30 cellular contexts compared by ENCODE assay signal in the genomic region with DNA sequence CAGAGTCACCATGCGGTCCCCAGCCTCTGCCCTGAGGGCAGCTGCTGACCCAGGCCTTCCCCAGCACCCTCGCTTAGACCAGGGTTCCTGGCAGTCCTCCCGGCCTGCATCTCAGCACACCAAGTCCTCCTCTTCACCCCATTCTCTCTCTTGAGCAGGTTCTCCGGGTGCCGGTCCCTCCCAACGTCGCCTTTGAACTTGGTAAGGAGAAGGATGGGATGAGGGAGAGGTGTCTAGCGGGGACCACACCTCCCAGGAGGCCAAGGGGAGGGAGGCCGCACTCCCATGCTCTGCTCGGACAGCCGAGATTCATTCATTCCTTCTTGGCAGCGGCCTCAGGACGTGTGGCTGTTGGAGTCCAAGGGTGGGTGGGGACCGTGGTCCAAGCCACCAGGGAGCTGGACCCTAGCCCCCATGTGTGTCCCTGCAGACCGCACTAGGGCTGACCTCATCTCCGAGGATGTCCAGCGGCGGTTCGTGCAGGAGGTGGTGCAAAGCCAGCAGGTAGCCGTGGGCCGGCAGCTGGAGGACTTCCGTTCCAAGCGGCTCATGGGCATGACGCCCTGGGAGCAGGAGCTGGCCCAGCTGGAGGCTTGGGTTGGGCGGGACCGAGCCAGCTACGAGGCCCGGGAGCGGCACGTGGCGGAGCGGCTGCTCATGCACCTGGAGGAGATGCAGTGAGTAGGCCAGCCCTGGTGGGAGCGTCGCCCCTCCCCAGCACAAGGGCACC. TPM values are rescaled to one million over a fixed set of nuclear protein-coding genes. Genes with fewer than 3 reads are reported as not detected.
DNase-seq lines count a peak whose midpoint lies in the region; ATAC-seq and TF ChIP-seq lines count a peak whose summit lies in the region.
"Had no signal": no experiment of that assay in that cellular context is flagged by ENCODE, and none has a peak within 500 bp of the region (broad histone marks: within the 10 kb centered on the region; RNA-seq: fewer than 3 reads in every experiment).

No MANE protein-coding gene starts in this region.

- H3K27ac Mint-ChIP-seq in WTC11 (no peak overlapping the region), endodermal cell (no peak overlapping the region)
- H3K27ac Mint-ChIP-seq: nephron progenitor cell had no signal

- peaks cover 64 to 85% (median 74%) of the 10 kb centered on the region in 11 experiments for H3K36me3 ChIP-seq in BLaER1 treated with 17β-estradiol and CSF1 and Interleukin-3, amounts not matched to agents 10 nM and 100 nM
- peaks cover 33% of the 10 kb centered on the region for H3K36me3 ChIP-seq in endodermal cell (ENCODE audit: control insufficient read depth, insufficient read depth, low read length)
- no peaks in the 10 kb centered on the region for H3K36me3 ChIP-seq in hepatocyte (replicated peaks; ENCODE audit: insufficient read depth, low read depth)

- H3K9me3 ChIP-seq in BLaER1 treated with 17β-estradiol and CSF1 and Interleukin-3, amounts not matched to agents 10 nM and 100 nM (replicated peaks in 1 of 11), result no peaks in the 10 kb centered on the region
- H3K9me3 ChIP-seq in endodermal cell (ENCODE audit: control insufficient read depth, low read length) (no peaks in the 10 kb centered on the region), hepatocyte (ENCODE audit: low read depth) (no peaks in the 10 kb centered on the region)
- H3K9me3 ChIP-seq: pancreas, tibial nerve had no signal

- no peak overlapping the region for H2AFZ ChIP-seq in hepatocyte
- H2AFZ ChIP-seq: PC-9 had no signal

- WGBS in endodermal cell (ENCODE audit: insufficient coverage in 1 of 2, insufficient read length in 1 of 2), 2 experiments, result 95 to 96% methylated on average over 16 to 34 of the region's 34 CpGs
- WGBS in hepatocyte (ENCODE audit: low lambda C conversion rate, missing lambda C conversion rate), result 94% methylated on average over 30 of the region's 34 CpGs

- H3K27me3 Mint-ChIP-seq in WTC11 (ENCODE audit: low read depth) (no peaks in the 10 kb centered on the region), endodermal cell (ENCODE audit: insufficient read depth) (no peaks in the 10 kb centered on the region)

- H3K4me3 ChIP-seq in BLaER1 treated with 17β-estradiol and CSF1 and Interleukin-3, amounts not matched to agents 10 nM and 100 nM, result no peak overlapping the region
- H3K4me3 ChIP-seq in endodermal cell (ENCODE audit: low read length) (no peak overlapping the region), hepatocyte (no peak overlapping the region)
- H3K4me3 ChIP-seq: pancreas, PC-9, tibial nerve had no signal

- H3K36me3 Mint-ChIP-seq in WTC11, result peaks cover 9% of the 10 kb centered on the region
- H3K36me3 Mint-ChIP-seq in endodermal cell (ENCODE audit: low read depth), result peaks cover 32% of the 10 kb centered on the region

- DNase-seq in DMS 273 (lab: John Stamatoyannopoulos, UW; ENCODE audit: unreplicated experiment), result peak; percentile 39
- no peak for DNase-seq in DMS 273 treated with DMSO at 0.1 percent for 48 hours (lab: John Stamatoyannopoulos, UW)
- no peak for DNase-seq in WTC11 (ENCODE audit: low spot score)
- DNase-seq in endodermal cell, result no peak
- DNase-seq in MV-4-11 (lab: John Stamatoyannopoulos, UW), result no peak
- no peak for DNase-seq in hepatocyte (ENCODE audit: low spot score)
- no peak for DNase-seq in NCI-H510A (lab: John Stamatoyannopoulos, UW)
- DNase-seq: activated CD4-positive, alpha-beta T cell treated with anti-CD3 and anti-CD28 coated beads, Interleukin-2, amount 50 U/mL, for 4 hours; activated CD8-positive, alpha-beta memory T cell treated with anti-CD3 and anti-CD28 coated beads, Interleukin-2, amount 50 U/mL, for 48 hours; amniotic stem cell; GDM1; head of caudate nucleus; midbrain; NCI-H1694 treated with DMSO at 0.1 percent for 48 hours; NCI-H524 treated with DMSO at 0.1 percent for 48 hours; nephron progenitor cell; NK-92 treated with Interleukin-12 subunit alpha and Interleukin-12 subunit beta, amount 100 ng/mL, for 24 hours; pancreas; PC-9; retina; Right ventricle myocardium superior; small intestine had no signal

- H3K4me1 Mint-ChIP-seq in WTC11 (peaks cover 13% of the 10 kb centered on the region), endodermal cell (peaks cover 8% of the 10 kb centered on the region)

- peaks cover 13 to 54% (median 47%) of the 10 kb centered on the region in 10 experiments for H3K4me1 ChIP-seq in BLaER1 treated with 17β-estradiol and CSF1 and Interleukin-3, amounts not matched to agents 10 nM and 100 nM
- H3K4me1 ChIP-seq in endodermal cell (ENCODE audit: control insufficient read depth, insufficient read depth, low read length) (no peaks in the 10 kb centered on the region), hepatocyte (ENCODE audit: insufficient read depth) (peaks cover 3% of the 10 kb centered on the region)
- H3K4me1 ChIP-seq: pancreas had no signal

- no peak for ATAC-seq in WTC11
- ATAC-seq: HCT116, pancreas had no signal

- H4K20me1 ChIP-seq in BLaER1 treated with 17β-estradiol and CSF1 and Interleukin-3, amounts not matched to agents 10 nM and 100 nM, result peaks cover 32 to 88% (median 76%) of the 10 kb centered on the region in 11 experiments
- H4K20me1 ChIP-seq in hepatocyte (ENCODE audit: insufficient read depth, poor library complexity, severe bottlenecking), result no peaks in the 10 kb centered on the region

- H3K4me2 ChIP-seq in BLaER1 treated with 17β-estradiol and CSF1 and Interleukin-3, amounts not matched to agents 10 nM and 100 nM, result peak overlapping the region in 7 of 11 experiments; percentile 5 to 29 (median 19); a peak in 8 of 22 replicates
- no peak overlapping the region for H3K4me2 ChIP-seq in hepatocyte
- H3K4me2 ChIP-seq: PC-9 had no signal

- H3K9me3 Mint-ChIP-seq in WTC11 (no peaks in the 10 kb centered on the region), endodermal cell (no peaks in the 10 kb centered on the region)
- H3K9me3 Mint-ChIP-seq: nephron progenitor cell; T-helper 2 cell treated with Interferon-gamma antibody and Interleukin-4, amounts not matched to agents 5 μg/mL and 100 μg/mL, for 36 hours had no signal

- no peaks in the 10 kb centered on the region for H3K9me2 ChIP-seq in hepatocyte (replicated peaks; ENCODE audit: insufficient read depth)

- H3K27ac ChIP-seq in BLaER1 treated with 17β-estradiol and CSF1 and Interleukin-3, amounts not matched to agents 10 nM and 100 nM, result peak overlapping the region in 6 of 11 experiments; percentile 5 to 23 (median 15); a peak in 6 of 22 replicates
- H3K27ac ChIP-seq in endodermal cell (ENCODE audit: low read depth, low read length) (no peak overlapping the region), hepatocyte (no peak overlapping the region)
- H3K27ac ChIP-seq: 22Rv1, pancreas, PC-9, tibial nerve had no signal

- H3K9ac ChIP-seq in BLaER1 treated with 17β-estradiol and CSF1 and Interleukin-3, amounts not matched to agents 10 nM and 100 nM, result peak overlapping the region in 8 of 11 experiments; percentile 21 to 55 (median 40); a peak in 10 of 22 replicates
- H3K9ac ChIP-seq in endodermal cell (ENCODE audit: extremely low read depth, low read length, poor library complexity, severe bottlenecking), result no peak overlapping the region

- H3K4me3 Mint-ChIP-seq in WTC11 (no peak overlapping the region), endodermal cell (no peak overlapping the region)
- H3K4me3 Mint-ChIP-seq: nephron progenitor cell had no signal

- CTCF ChIA-PET in WTC11 (lab: Charles Lee), result interaction anchor here (1.0 to 1.7 kb wide), 3 partner anchors 8 to 38 kb away, joined by 3 to 4 read pairs (median 3); a partner anchor contains a TSS

- TF ChIP-seq CTCF in WTC11 (IDR thresholded peaks at IDR 0.05), result no peak
- TF ChIP-seq CTCF in endodermal cell (conservative IDR thresholded peaks at IDR 0.05), result peak; percentile 28
- TF ChIP-seq CTCF in hepatocyte (IDR thresholded peaks at IDR 0.05; ENCODE audit: poor library complexity), result no peak

- H3K27me3 ChIP-seq in BLaER1 treated with 17β-estradiol and CSF1 and Interleukin-3, amounts not matched to agents 10 nM and 100 nM, result no peaks in the 10 kb centered on the region
- H3K27me3 ChIP-seq in endodermal cell (ENCODE audit: control insufficient read depth, insufficient read depth, low read length, poor library complexity, severe bottlenecking), result no peaks in the 10 kb centered on the region
- no peaks in the 10 kb centered on the region for H3K27me3 ChIP-seq in hepatocyte
- H3K27me3 ChIP-seq: pancreas, tibial nerve had no signal

- POLR2A ChIA-PET in WTC11 (lab: Charles Lee), result interaction anchor here (1.1 kb wide), 1 partner anchor 13 kb away, joined by 4 read pairs; no protein-coding TSS in a partner anchor

- no peaks in the 10 kb centered on the region for H3K79me2 ChIP-seq in hepatocyte

RNA-seq across cellular contexts. Expression of a gene that starts 9.4 kb away (rescaled TPM):
- total RNA-seq in WTC11 (2021) (77.2 to 102 TPM (median 82.9 TPM) in 3 replicates), endodermal cell (100 to 1,000 TPM in 1 of 2 donors, 10 to 100 TPM in 1; 89.9 to 116 TPM), hepatocyte (22.1 and 29.7 TPM in 2 replicates)
- polyA plus RNA-seq in endodermal cell (2013, experiment 1 of 2), result 48.7 TPM
- polyA plus RNA-seq in endodermal cell (2013, experiment 2 of 2), result 35.1 TPM
- polyA plus RNA-seq in hepatocyte, result 67.8 and 71.7 TPM in 2 replicates

RNA-seq across cellular contexts. Expression of a gene that starts 15.3 kb away (rescaled TPM):
- total RNA-seq in WTC11 (2021) (0.42 to 1.2 TPM (median 0.71 TPM) in 3 replicates), endodermal cell (not detected), hepatocyte (0.37 TPM in 1 of 2 replicates, not detected in the other)
- polyA plus RNA-seq in endodermal cell (2013, experiment 1 of 2), result 0.43 TPM
- polyA plus RNA-seq in endodermal cell (2013, experiment 2 of 2), result 0.58 TPM
- polyA plus RNA-seq in hepatocyte, result 0.27 TPM in 1 of 2 replicates, not detected in the other
- total RNA-seq: epithelial cell of proximal tubule, kidney epithelial cell, Right ventricle myocardium superior, tibial nerve had no signal

RNA-seq across cellular contexts. Expression of a gene that starts 32.3 kb away (rescaled TPM):
- total RNA-seq in WTC11 (2021), result 3,152 to 3,787 TPM (median 3,713 TPM) in 3 replicates
- 1,000 to 10,000 TPM; 2,321 to 2,418 TPM for total RNA-seq in endodermal cell
- 4,136 TPM for polyA plus RNA-seq in endodermal cell (2013, experiment 1 of 2)
- 3,965 TPM for polyA plus RNA-seq in endodermal cell (2013, experiment 2 of 2)
- 740 and 840 TPM in 2 replicates for total RNA-seq in hepatocyte
- 1,425 and 1,529 TPM in 2 replicates for polyA plus RNA-seq in hepatocyte

RNA-seq across cellular contexts. Expression of a gene that starts 35.9 kb away (rescaled TPM):
- total RNA-seq in WTC11 (2021) (0.30 to 0.66 TPM (median 0.31 TPM) in 3 replicates), endodermal cell (under 1 TPM; 0.13 to 0.53 TPM), hepatocyte (0.53 TPM in 1 of 2 replicates, not detected in the other)
- 0.25 TPM for polyA plus RNA-seq in endodermal cell (2013, experiment 1 of 2)
- 0.29 TPM for polyA plus RNA-seq in endodermal cell (2013, experiment 2 of 2)
- polyA plus RNA-seq in hepatocyte, result not detected in 2 replicates
- total RNA-seq: epithelial cell of proximal tubule, kidney epithelial cell, Right ventricle myocardium superior had no signal

RNA-seq across cellular contexts. Expression of a gene that starts 47.5 kb away (rescaled TPM):
- not detected in 3 replicates for total RNA-seq in WTC11 (2021)
- total RNA-seq in endodermal cell, result not detected
- polyA plus RNA-seq in endodermal cell (2013, experiment 1 of 2), result not detected
- not detected for polyA plus RNA-seq in endodermal cell (2013, experiment 2 of 2)
- not detected in 2 replicates for total RNA-seq in hepatocyte
- polyA plus RNA-seq in hepatocyte, result not detected in 2 replicates
- total RNA-seq: epithelial cell of proximal tubule, kidney epithelial cell, lower leg skin, pancreas, PC-9, Right ventricle myocardium superior, tibial nerve had no signal
- polyA plus RNA-seq: pancreas, small intestine had no signal

Comparison
In these comparisons a context has a peak if more than half of its experiments do, and no peak if none do; other contexts are left out.
1. H3K27ac ChIP-seq: peak in BLaER1 treated with 17β-estradiol and CSF1 and Interleukin-3, amounts not matched to agents 10 nM and 100 nM (6 of 11); none in endodermal cell (single experiment) and hepatocyte (single experiment).